9 cellular contexts compared by ENCODE assay signal in genomic region chr6:90584636-90585255, GRCh38. TPM values are rescaled to one million over a fixed set of nuclear protein-coding genes. Genes with fewer than 3 reads are reported as not detected.
A peak's percentile ranks its signal among the peaks of the same experiment; 100 is the strongest.
DNase-seq lines count a peak whose midpoint lies in the region; ATAC-seq, FAIRE-seq and TF ChIP-seq lines count a peak whose summit lies in the region.
"Had no signal": no experiment of that assay in that cellular context is flagged by ENCODE, and none has a peak within 500 bp of the region (broad histone marks: within the 10 kb centered on the region; RNA-seq: fewer than 3 reads in every experiment).

No MANE protein-coding gene starts in this region.

- H3K9me3 Mint-ChIP-seq in activated T-helper 2 cell treated with anti-CD3 and anti-CD28 coated beads, Interferon-gamma antibody, Interleukin-2, Interleukin-4, amounts not matched to agents 10 μg/mL and 5 μg/mL and 100 μg/mL, durations not matched to agents 14 hours and 24 hours and 36 hours = no peaks in the 10 kb centered on the region
- no peaks in the 10 kb centered on the region for H3K9me3 Mint-ChIP-seq in natural killer cell treated with Interleukin-12 subunit alpha and Interleukin-12 subunit beta and Interleukin-15 and Interleukin-18, amount 100 ng/mL, for 72 hours

- peak overlapping the region; percentile 94 for H3K4me3 Mint-ChIP-seq in activated T-helper 2 cell treated with anti-CD3 and anti-CD28 coated beads, Interferon-gamma antibody, Interleukin-2, Interleukin-4, amounts not matched to agents 10 μg/mL and 5 μg/mL and 100 μg/mL, durations not matched to agents 14 hours and 24 hours and 36 hours (ENCODE audit: low read depth)
- H3K4me3 Mint-ChIP-seq in natural killer cell treated with Interleukin-12 subunit alpha and Interleukin-12 subunit beta and Interleukin-15 and Interleukin-18, amount 100 ng/mL, for 72 hours = peak overlapping the region; percentile 94

- no peak overlapping the region for H3K27ac Mint-ChIP-seq in activated T-helper 2 cell treated with anti-CD3 and anti-CD28 coated beads, Interferon-gamma antibody, Interleukin-2, Interleukin-4, amounts not matched to agents 10 μg/mL and 5 μg/mL and 100 μg/mL, durations not matched to agents 14 hours and 24 hours and 36 hours
- H3K27ac Mint-ChIP-seq in natural killer cell treated with Interleukin-12 subunit alpha and Interleukin-12 subunit beta and Interleukin-15 and Interleukin-18, amount 100 ng/mL, for 72 hours = peak overlapping the region; percentile 95 to 96

- peaks cover 44% of the 10 kb centered on the region for H3K4me1 Mint-ChIP-seq in activated T-helper 2 cell treated with anti-CD3 and anti-CD28 coated beads, Interferon-gamma antibody, Interleukin-2, Interleukin-4, amounts not matched to agents 10 μg/mL and 5 μg/mL and 100 μg/mL, durations not matched to agents 14 hours and 24 hours and 36 hours (ENCODE audit: low read depth)
- peaks cover 31 to 44% of the 10 kb centered on the region in 2 donors for H3K4me1 Mint-ChIP-seq in natural killer cell treated with Interleukin-12 subunit alpha and Interleukin-12 subunit beta and Interleukin-15 and Interleukin-18, amount 100 ng/mL, for 72 hours (ENCODE audit: low read depth in 2 of 2)

- no peak for TF ChIP-seq POLR2A in GM12891 (IDR thresholded peaks at IDR 0.05; ENCODE audit: low read depth, low read length)

- FAIRE-seq in GM12891 (lab: Jason Lieb, UNC) = no peak

- peaks cover 4% of the 10 kb centered on the region for H3K36me3 Mint-ChIP-seq in activated T-helper 2 cell treated with anti-CD3 and anti-CD28 coated beads, Interferon-gamma antibody, Interleukin-2, Interleukin-4, amounts not matched to agents 10 μg/mL and 5 μg/mL and 100 μg/mL, durations not matched to agents 14 hours and 24 hours and 36 hours (ENCODE audit: low read depth)
- H3K36me3 Mint-ChIP-seq in natural killer cell treated with Interleukin-12 subunit alpha and Interleukin-12 subunit beta and Interleukin-15 and Interleukin-18, amount 100 ng/mL, for 72 hours = peaks cover 4% of the 10 kb centered on the region

- ATAC-seq in HG02981 (IDR thresholded peaks at IDR 0.05; ENCODE audit: unreplicated experiment) = peak; percentile 29
- ATAC-seq in natural killer cell treated with Interleukin-12 subunit alpha and Interleukin-12 subunit beta and Interleukin-15 and Interleukin-18, amount 100 ng/mL, for 72 hours = no peak
- ATAC-seq in GM19467 (IDR thresholded peaks at IDR 0.05; ENCODE audit: unreplicated experiment) = no peak

- intact Hi-C loops in activated T-helper 2 cell treated with anti-CD3 and anti-CD28 coated beads, Interferon-gamma antibody, Interleukin-2, Interleukin-4, amounts not matched to agents 10 μg/mL and 5 μg/mL and 100 μg/mL, durations not matched to agents 14 hours and 24 hours and 36 hours (cut with micrococcal nuclease) = loop anchor here (5.0 to 10.0 kb wide), 6 partner anchors 297 to 1502 kb away; partner anchors contain the start of gene PNRC1

- peaks cover 12% of the 10 kb centered on the region for H3K27me3 Mint-ChIP-seq in activated T-helper 2 cell treated with anti-CD3 and anti-CD28 coated beads, Interferon-gamma antibody, Interleukin-2, Interleukin-4, amounts not matched to agents 10 μg/mL and 5 μg/mL and 100 μg/mL, durations not matched to agents 14 hours and 24 hours and 36 hours (ENCODE audit: low read depth)
- peaks cover 9 to 14% of the 10 kb centered on the region in 2 donors for H3K27me3 Mint-ChIP-seq in natural killer cell treated with Interleukin-12 subunit alpha and Interleukin-12 subunit beta and Interleukin-15 and Interleukin-18, amount 100 ng/mL, for 72 hours

- DNase-seq in GM12891 (ENCODE audit: insufficient read length, low spot score) (no peak), cerebellum (ENCODE audit: low spot score) (no peak), DMS114 treated with DMSO at 0.1 percent for 48 hours (lab: John Stamatoyannopoulos, UW; ENCODE audit: unreplicated experiment) (no peak)
- no peak for DNase-seq in activated T-helper 2 cell treated with anti-CD3 and anti-CD28 coated beads, Interferon-gamma antibody, Interleukin-2, Interleukin-4, amounts not matched to agents 10 μg/mL and 5 μg/mL and 100 μg/mL, durations not matched to agents 14 hours and 24 hours and 36 hours (ENCODE audit: low spot score)
- no peak for DNase-seq in natural killer cell treated with Interleukin-12 subunit alpha and Interleukin-12 subunit beta and Interleukin-15 and Interleukin-18, amount 100 ng/mL, for 72 hours (ENCODE audit: low spot score)
- DNase-seq in effector CD4-positive, alpha-beta T cell = no peak
- DNase-seq: GOT3 had no signal

TF ChIP-seq in GM12891, 5 proteins besides CTCF, POLR2A, EP300 and RAD21:
- no peak for TF ChIP-seq POLR2AphosphoS5 (IDR thresholded peaks at IDR 0.05; ENCODE audit: low read depth, low read length)
- peak; percentile 16; the same call in 1 of the 2 replicates for TF ChIP-seq SPI1 (IDR thresholded peaks at IDR 0.05; ENCODE audit: low read depth, low read length)

RNA-seq across cellular contexts. Expression of gene MAP3K7, which starts 2.1 kb away (rescaled TPM):
- polyA plus RNA-seq in GM12891 (2012; ENCODE audit: low read depth, missing spikeins) = 10.8 TPM
- 30.5 and 32.1 TPM in 2 replicates for total RNA-seq in activated T-helper 2 cell treated with anti-CD3 and anti-CD28 coated beads, Interferon-gamma antibody, Interleukin-2, Interleukin-4, amounts not matched to agents 10 μg/mL and 5 μg/mL and 100 μg/mL, durations not matched to agents 14 hours and 24 hours and 36 hours
- total RNA-seq in natural killer cell treated with Interleukin-12 subunit alpha and Interleukin-12 subunit beta and Interleukin-15 and Interleukin-18, amount 100 ng/mL, for 72 hours = 10 to 100 TPM; 25.2 to 32.6 TPM
- 55.4 TPM for total RNA-seq in cerebellum
